25 cellular contexts compared by ENCODE assay signal in genomic region chr9:78763424-78763823, GRCh38.
"Had no signal": no experiment of that assay in that cellular context is flagged by ENCODE, and none has a peak within 500 bp of the region (broad histone marks: within the 10 kb centered on the region; RNA-seq: fewer than 3 reads in every experiment).

No MANE protein-coding gene starts in this region.

- H3K4me1 Mint-ChIP-seq: endodermal cell, immature natural killer cell, mesothelial cell of epicardium had no signal

- H3K27me3 ChIP-seq: colonic mucosa, foreskin keratinocyte, gastroesophageal sphincter, heart left ventricle, hepatocyte, left lung had no signal

- H3K27me3 Mint-ChIP-seq: dendritic cell treated with granulocyte-macrophage colony-stimulating factor and Interleukin-4, amounts not matched to agents 40 ng/mL and 50 ng/mL, for 4 days; effector memory CD8-positive, alpha-beta T cell had no signal

- FAIRE-seq: endometrium, frontal cortex, keratinocyte had no signal

- H3K36me3 Mint-ChIP-seq: immature natural killer cell, mesothelial cell of epicardium had no signal

- H3K4me2 ChIP-seq: hepatocyte had no signal

- H3K4me1 ChIP-seq: colonic mucosa, foreskin keratinocyte, gastroesophageal sphincter, heart left ventricle, left lung, lower lobe of right lung had no signal

- DNase-seq: colonic mucosa; cortex of kidney; effector CD8-positive, alpha-beta T cell; effector memory CD8-positive, alpha-beta T cell; endodermal cell; erythroblast; foreskin keratinocyte; heart left ventricle; hypothalamus; immature natural killer cell; left cardiac atrium; left lung; left ventricle myocardium superior; lower lobe of right lung; mesenchymal stem cell; mucosa of descending colon had no signal

- H3K27ac Mint-ChIP-seq: dendritic cell treated with granulocyte-macrophage colony-stimulating factor and Interleukin-4, amounts not matched to agents 40 ng/mL and 50 ng/mL, for 4 days; effector memory CD8-positive, alpha-beta T cell; endodermal cell; immature natural killer cell; mesothelial cell of epicardium had no signal

- H3K27ac ChIP-seq: colonic mucosa, epithelial cell of prostate, foreskin keratinocyte, gastroesophageal sphincter, heart left ventricle, hepatocyte, left lung, lower lobe of right lung had no signal

- H3K9me3 ChIP-seq: colonic mucosa, gastroesophageal sphincter, left lung, lower lobe of right lung, mucosa of descending colon had no signal

- H3K4me3 ChIP-seq: colonic mucosa, gastroesophageal sphincter, heart left ventricle, hepatocyte, left lung, lower lobe of right lung, mucosa of descending colon had no signal

- ATAC-seq: effector memory CD8-positive, alpha-beta T cell; esophagus mucosa; foreskin keratinocyte; gastroesophageal sphincter; heart left ventricle; left cardiac atrium; left lung; left ventricle myocardium superior; lower lobe of right lung; mucosa of descending colon had no signal

- H3K36me3 ChIP-seq: colonic mucosa, gastroesophageal sphincter, heart left ventricle, left lung, lower lobe of right lung had no signal

- H3K4me3 Mint-ChIP-seq: dendritic cell treated with granulocyte-macrophage colony-stimulating factor and Interleukin-4, amounts not matched to agents 40 ng/mL and 50 ng/mL, for 4 days; effector memory CD8-positive, alpha-beta T cell; endodermal cell; immature natural killer cell; mesothelial cell of epicardium had no signal

- H3K9me3 Mint-ChIP-seq: dendritic cell treated with granulocyte-macrophage colony-stimulating factor and Interleukin-4, amounts not matched to agents 40 ng/mL and 50 ng/mL, for 4 days; endodermal cell; mesothelial cell of epicardium had no signal
